Comparison of ENCODE assay signal across 19 cellular contexts in the genomic region with DNA sequence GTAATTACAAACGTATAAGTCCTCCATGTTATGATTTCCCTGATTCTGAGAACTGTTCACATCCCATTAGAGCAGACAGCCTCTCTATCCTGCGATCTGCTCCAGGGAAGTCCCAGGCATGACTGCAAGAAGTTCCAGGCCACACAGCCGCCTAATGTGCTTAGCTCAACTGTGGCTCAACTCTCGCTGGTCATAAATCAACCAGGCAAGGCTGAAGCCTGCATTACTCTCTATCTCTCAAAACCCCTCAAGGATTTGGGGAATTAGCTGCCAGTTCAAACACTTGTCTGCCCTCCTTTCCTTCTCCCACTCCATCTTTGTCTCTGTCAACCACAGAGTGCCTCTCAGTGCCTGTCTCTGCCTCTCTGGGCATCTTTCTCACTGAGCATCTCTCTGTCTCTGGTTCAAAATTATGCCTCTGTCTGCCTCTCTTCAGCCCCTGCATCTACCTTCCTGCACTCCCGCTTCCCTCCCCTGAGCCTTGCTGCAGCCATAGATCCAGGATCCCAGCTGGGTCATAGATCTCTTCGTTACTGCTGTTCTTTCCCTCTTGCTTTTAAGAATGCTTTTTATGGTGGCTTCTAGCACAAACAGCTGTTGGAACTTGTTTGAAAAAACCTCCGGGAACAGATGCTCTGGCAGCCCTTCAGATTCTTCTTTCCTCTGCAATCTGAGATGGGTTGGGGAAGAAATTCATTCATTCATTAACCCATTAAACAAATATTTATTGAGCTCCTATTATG. TPM values are rescaled to one million over a fixed set of nuclear protein-coding genes. Genes with fewer than 3 reads are reported as not detected.
DNase-seq lines count a peak whose midpoint lies in the region; ATAC-seq and TF ChIP-seq lines count a peak whose summit lies in the region.
"Had no signal": no experiment of that assay in that cellular context is flagged by ENCODE, and none has a peak within 500 bp of the region (broad histone marks: within the 10 kb centered on the region; RNA-seq: fewer than 3 reads in every experiment).

No MANE protein-coding gene starts in this region.

- H2BK12ac ChIP-seq in mesenchymal stem cell (ENCODE audit: low read length in 2 of 2) = no peak overlapping the region

- H4K8ac ChIP-seq in mesenchymal stem cell (ENCODE audit: low read length) = no peak overlapping the region

- H3K27ac ChIP-seq in heart right ventricle (peak overlapping the region in 3 of 10 donors; percentile 35 to 58 (median 38)), mesenchymal stem cell (ENCODE audit: low read length, poor library complexity, severe bottlenecking) (no peak overlapping the region)
- H3K27ac ChIP-seq: gastrocnemius medialis, Peyer's patch, tibial nerve had no signal

- no peaks in the 10 kb centered on the region for H3K9me3 ChIP-seq in heart right ventricle
- H3K9me3 ChIP-seq in mesenchymal stem cell (ENCODE audit: control insufficient read depth, low read length) = no peaks in the 10 kb centered on the region
- H3K9me3 ChIP-seq: gastrocnemius medialis, HAP-1, Peyer's patch, tibial nerve had no signal

- no peak overlapping the region for H3K9ac ChIP-seq in mesenchymal stem cell (ENCODE audit: low read length)

- H3K23ac ChIP-seq in mesenchymal stem cell (ENCODE audit: low read length in 2 of 2) = no peak overlapping the region

- TF ChIP-seq CTCF in heart right ventricle (IDR thresholded peaks at IDR 0.05) = no peak

- H3K4ac ChIP-seq in mesenchymal stem cell (ENCODE audit: low read depth in 1 of 2, low read length in 2 of 2) = no peak overlapping the region

- H3K4me1 ChIP-seq in heart right ventricle (peaks cover 0 to 26% (median 4%) of the 10 kb centered on the region in 9 donors), mesenchymal stem cell (ENCODE audit: control insufficient read depth, insufficient read depth, low read depth, low read length) (no peaks in the 10 kb centered on the region)
- H3K4me1 ChIP-seq: gastrocnemius medialis, HAP-1, Peyer's patch, tibial nerve had no signal

- no peaks in the 10 kb centered on the region for H3K79me1 ChIP-seq in mesenchymal stem cell (replicated peaks; ENCODE audit: low read length, poor library complexity, severe bottlenecking)

- peak in 1 of 2 donors; percentile 25 for DNase-seq in heart right ventricle
- no peak for DNase-seq in Right ventricle myocardium inferior (ENCODE audit: missing footprints)
- DNase-seq in NCI-H82 treated with DMSO at 0.1 percent for 48 hours (lab: John Stamatoyannopoulos, UW; ENCODE audit: unreplicated experiment) = peak; percentile 78
- peak; percentile 6 for DNase-seq in mesenchymal stem cell
- DNase-seq in NCI-H2196 treated with DMSO at 0.1 percent for 48 hours (lab: John Stamatoyannopoulos, UW; ENCODE audit: unreplicated experiment) = no peak
- no peak for DNase-seq in NCI-H1436 treated with DMSO at 0.1 percent for 48 hours (lab: John Stamatoyannopoulos, UW)
- no peak for DNase-seq in NCI-H2107 (lab: John Stamatoyannopoulos, UW)
- DNase-seq: activated CD4-positive, alpha-beta T cell treated with anti-CD3 and anti-CD28 coated beads, Interleukin-2, amount 50 U/mL, for 4 hours; activated T-cell treated with anti-CD3 and anti-CD28 coated beads, Interleukin-2, amount 50 U/mL, for 4 hours; cerebellar nuclear complex; gastrocnemius medialis; mammary epithelial cell; NCI-H510A; Peyer's patch; stimulated activated CD4-positive, alpha-beta T cell treated with anti-CD3 and anti-CD28 coated beads, Interleukin-4, amount 100 ng/mL, for 24 hours; SW 1271 had no signal

- intact Hi-C loops in heart right ventricle (cut with DNase I) = no loop called here
- intact Hi-C loops in Right ventricle myocardium inferior (cut with DNase I) = no loop called here

- H4K91ac ChIP-seq in mesenchymal stem cell (ENCODE audit: low read length) = no peak overlapping the region

- no peaks in the 10 kb centered on the region for H3K36me3 ChIP-seq in heart right ventricle
- H3K36me3 ChIP-seq in mesenchymal stem cell (ENCODE audit: control insufficient read depth in 1 of 2, insufficient read depth in 2 of 2, low read depth in 1 of 2, low read length in 2 of 2) = no peaks in the 10 kb centered on the region
- H3K36me3 ChIP-seq: gastrocnemius medialis, HAP-1, Peyer's patch, tibial nerve had no signal

- no peak overlapping the region for H3K4me3 ChIP-seq in heart right ventricle
- no peak overlapping the region for H3K4me3 ChIP-seq in mesenchymal stem cell (ENCODE audit: insufficient read depth in 1 of 2, low read depth in 1 of 2, low read length in 2 of 2)
- H3K4me3 ChIP-seq: gastrocnemius medialis, HAP-1, Peyer's patch, tibial nerve had no signal

- ATAC-seq in heart right ventricle (peak in 6 of 8 donors; percentile 43 to 58 (median 48)), Right ventricle myocardium inferior (no peak), HG02759 (IDR thresholded peaks at IDR 0.05; ENCODE audit: unreplicated experiment) (no peak)
- ATAC-seq: activated T-cell treated with anti-CD3 and anti-CD28 coated beads, Interleukin-2, amount 50 U/mL, for 4 hours; gastrocnemius medialis had no signal

- H2AK5ac ChIP-seq in mesenchymal stem cell (ENCODE audit: low read length, severe bottlenecking) = no peak overlapping the region

- no peak overlapping the region for H3K18ac ChIP-seq in mesenchymal stem cell (ENCODE audit: low read depth in 1 of 2, low read length in 2 of 2)

- H2AFZ ChIP-seq in mesenchymal stem cell (ENCODE audit: low read depth, low read length) = no peak overlapping the region

- H3K14ac ChIP-seq in mesenchymal stem cell (ENCODE audit: low read length in 2 of 2) = no peak overlapping the region

- 63 to 66% methylated on average over 7 of the region's 7 CpGs for WGBS in heart right ventricle, 2 donors
- WGBS in mesenchymal stem cell = 21% methylated on average over 6 of the region's 7 CpGs

- H3K27me3 ChIP-seq in heart right ventricle = no peaks in the 10 kb centered on the region
- peaks cover 21 to 74% of the 10 kb centered on the region in 2 experiments for H3K27me3 ChIP-seq in mesenchymal stem cell (ENCODE audit: control insufficient read depth in 1 of 2, insufficient read depth in 1 of 2, low read length in 2 of 2)
- H3K27me3 ChIP-seq: gastrocnemius medialis, Peyer's patch, tibial nerve had no signal

- no peak overlapping the region for H3K4me2 ChIP-seq in mesenchymal stem cell (ENCODE audit: low read length, poor library complexity, severe bottlenecking)

- no peak overlapping the region for H2BK15ac ChIP-seq in mesenchymal stem cell (ENCODE audit: low read depth, poor library complexity, severe bottlenecking)

- no peak overlapping the region for H2BK120ac ChIP-seq in mesenchymal stem cell (ENCODE audit: low read depth, low read length)

- no peak overlapping the region for H2BK5ac ChIP-seq in mesenchymal stem cell (ENCODE audit: low read depth, low read length, poor library complexity, severe bottlenecking)

RNA-seq across cellular contexts. Expression of gene GALNT10, which starts 27.9 kb away (rescaled TPM):
- 10 to 100 TPM in 7 of 10 donors, 1 to 10 TPM in 3; 8.9 to 19.0 (median 12.9) TPM for total RNA-seq in heart right ventricle
- 1 to 10 TPM; 3.1 to 5.1 TPM for polyA plus RNA-seq in heart right ventricle
- total RNA-seq in Right ventricle myocardium inferior = 15.5 TPM
- 86.0 TPM for polyA plus RNA-seq in mesenchymal stem cell (2013, experiment 1 of 2)
- polyA plus RNA-seq in mesenchymal stem cell (2013, experiment 2 of 2) = 85.7 TPM

Comparison
In these comparisons a context has a peak if more than half of its experiments do, and no peak if none do; other contexts are left out.
1. ATAC-seq: peak in heart right ventricle (6 of 8); none in Right ventricle myocardium inferior (single experiment) and HG02759 (single experiment).
2. DNase-seq: peak in NCI-H82 treated with DMSO at 0.1 percent for 48 hours (single experiment) and mesenchymal stem cell (single experiment); none in Right ventricle myocardium inferior (single experiment), NCI-H2196 treated with DMSO at 0.1 percent for 48 hours (single experiment), NCI-H1436 treated with DMSO at 0.1 percent for 48 hours (single experiment) and NCI-H2107 (single experiment).